Comparison of ENCODE assay signal across 8 cellular contexts in the genomic region with DNA sequence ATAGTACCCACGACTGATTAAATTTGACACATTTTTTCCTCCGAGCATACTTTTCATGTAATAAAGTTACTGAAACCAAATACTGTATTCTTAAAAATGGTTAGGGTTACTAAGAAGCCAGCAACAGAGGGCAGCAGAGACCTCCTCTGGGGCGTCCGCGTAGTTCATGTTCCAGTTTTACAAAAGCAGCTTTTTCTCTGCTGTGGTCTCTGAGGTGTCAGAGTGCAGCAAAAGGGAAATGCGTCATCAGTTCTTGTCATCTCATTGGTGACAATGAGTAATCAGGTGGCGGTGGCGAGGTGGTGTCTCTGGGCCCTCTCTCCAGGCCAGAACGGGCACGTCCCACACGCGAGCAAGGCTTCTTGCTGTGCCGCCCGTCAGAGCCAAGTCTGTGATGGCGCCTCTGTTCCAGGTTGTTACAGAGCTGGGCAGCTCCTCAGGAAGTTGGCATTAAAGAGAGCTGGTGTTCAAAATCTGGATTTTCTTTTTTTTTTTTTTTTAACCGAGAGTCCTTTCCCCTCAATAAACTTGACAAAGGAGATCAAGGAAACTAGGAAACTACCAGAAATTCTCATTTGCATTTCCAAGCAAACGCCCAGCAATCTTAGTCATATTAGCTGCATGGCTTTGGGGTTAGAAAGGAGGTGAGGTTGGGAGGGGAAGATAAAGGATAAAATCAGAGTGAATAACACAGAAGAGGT.
DNase-seq lines count a peak whose midpoint lies in the region; ATAC-seq, FAIRE-seq and TF ChIP-seq lines count a peak whose summit lies in the region.

No MANE protein-coding gene starts in this region.

- peak; percentile 95 for TF ChIP-seq POLR2A in GM12892 (IDR thresholded peaks at IDR 0.05; ENCODE audit: low read depth, low read length)

- DNase-seq in GM12892 (ENCODE audit: insufficient read length) (peak; percentile 50), NCI-H1436 (lab: John Stamatoyannopoulos, UW) (peak; percentile 91), T-helper 1 cell (peak; percentile 83 to 99 (median 89)), amygdala (lab: John Stamatoyannopoulos, UW) (peak in 54 of 56 donors; percentile 20 to 91 (median 72)), left ventricle myocardium superior (peak; percentile 85), progenitor cell of endocrine pancreas (ENCODE audit: low spot score, unreplicated experiment) (peak; percentile 40), ureter (ENCODE audit: low spot score) (peak; percentile 92)

- peak; percentile 98 for FAIRE-seq in GM12892 (lab: Jason Lieb, UNC)

- TF ChIP-seq CTCF in progenitor cell of endocrine pancreas (IDR thresholded peaks at IDR 0.05; ENCODE audit: unreplicated experiment): peak; percentile 86

- H3K4me3 Mint-ChIP-seq in progenitor cell of endocrine pancreas (ENCODE audit: low read depth): peak overlapping the region; percentile 73

- no peaks in the 10 kb centered on the region for H3K27me3 Mint-ChIP-seq in progenitor cell of endocrine pancreas

- H3K27ac Mint-ChIP-seq in progenitor cell of endocrine pancreas: peak overlapping the region; percentile 95

- peak; percentile 99 for ATAC-seq in HG02852 (IDR thresholded peaks at IDR 0.05; ENCODE audit: unreplicated experiment)
- ATAC-seq in left ventricle myocardium superior: peak; percentile 98

- intact Hi-C loops in left ventricle myocardium superior (cut with micrococcal nuclease): loop anchor here (5.0 kb wide), 1 partner anchor 99 kb away; a partner anchor contains a TSS

- no peaks in the 10 kb centered on the region for H3K9me3 Mint-ChIP-seq in progenitor cell of endocrine pancreas (ENCODE audit: low read depth)

- peaks cover 10% of the 10 kb centered on the region for H3K4me1 Mint-ChIP-seq in progenitor cell of endocrine pancreas (ENCODE audit: low read depth)

- no peaks in the 10 kb centered on the region for H3K36me3 Mint-ChIP-seq in progenitor cell of endocrine pancreas (ENCODE audit: insufficient read depth)

Comparison
In these comparisons a context has a peak if more than half of its experiments do, and no peak if none do; other contexts are left out.
1. Peak in every context shown above with its lines: DNase-seq and ATAC-seq.
2. DNase-seq: peak in every context shown above with its lines; median percentile 92 in ureter; 91 in NCI-H1436; 89 in T-helper 1 cell; 85 in left ventricle myocardium superior; 72 in amygdala; 50 in GM12892; 40 in progenitor cell of endocrine pancreas.